In genomic region chr4:18421519-18421918, GRCh38 we compare ENCODE assay signal across 29 cellular contexts.
"Had no signal": no experiment of that assay in that cellular context is flagged by ENCODE, and none has a peak within 500 bp of the region (broad histone marks: within the 10 kb centered on the region; RNA-seq: fewer than 3 reads in every experiment).

No MANE protein-coding gene starts in this region.

- H3K36me3 Mint-ChIP-seq: activated naive CD8-positive, alpha-beta T cell had no signal

- H3K27me3 ChIP-seq: brain microvascular endothelial cell, dorsolateral prefrontal cortex, esophagus muscularis mucosa, foreskin keratinocyte, gastrocnemius medialis, heart left ventricle had no signal

- H3K9me3 ChIP-seq: esophagus muscularis mucosa, gastrocnemius medialis had no signal

- H3K27me3 Mint-ChIP-seq: activated CD4-positive, alpha-beta memory T cell treated with anti-CD3 and anti-CD28 coated beads, Interleukin-2, amount 10 ng/mL, durations not matched to agents 7 days and 5 days; activated CD4-positive, alpha-beta T cell treated with anti-CD3 and anti-CD28 coated beads, Interleukin-2, amount 10 ng/mL, durations not matched to agents 7 days and 5 days; activated naive CD8-positive, alpha-beta T cell; central memory CD8-positive, alpha-beta T cell; dendritic cell treated with granulocyte-macrophage colony-stimulating factor and Interleukin-4, amounts not matched to agents 40 ng/mL and 50 ng/mL, for 4 days had no signal

- H3K4me3 Mint-ChIP-seq: activated CD4-positive, alpha-beta memory T cell treated with anti-CD3 and anti-CD28 coated beads, Interleukin-2, amount 10 ng/mL, durations not matched to agents 7 days and 5 days; activated CD4-positive, alpha-beta T cell treated with anti-CD3 and anti-CD28 coated beads for 36 hours; activated CD4-positive, alpha-beta T cell treated with anti-CD3 and anti-CD28 coated beads, Interleukin-2, amount 10 ng/mL, durations not matched to agents 7 days and 5 days; activated naive CD8-positive, alpha-beta T cell; activated T-cell treated with anti-CD3 and anti-CD28 coated beads, Interleukin-2, amount 50 U/mL, for 24 hours; activated T-cell treated with anti-CD3 and anti-CD28 coated beads, Interleukin-2, amount 50 U/mL, for 72 hours; central memory CD8-positive, alpha-beta T cell; dendritic cell treated with granulocyte-macrophage colony-stimulating factor and Interleukin-4, amounts not matched to agents 40 ng/mL and 50 ng/mL, for 4 days had no signal

- H3K4me3 ChIP-seq: coronary artery, dorsolateral prefrontal cortex, esophagus muscularis mucosa, gastrocnemius medialis, heart left ventricle had no signal

- H3K4me1 ChIP-seq: esophagus muscularis mucosa, foreskin keratinocyte, gastrocnemius medialis, heart left ventricle had no signal

- DNase-seq: activated CD4-positive, alpha-beta memory T cell treated with anti-CD3 and anti-CD28 coated beads, Interleukin-2, amount 10 ng/mL, durations not matched to agents 7 days and 5 days; activated CD4-positive, alpha-beta T cell treated with anti-CD3 and anti-CD28 coated beads for 36 hours; activated CD4-positive, alpha-beta T cell treated with anti-CD3 and anti-CD28 coated beads, Interleukin-2, amount 10 ng/mL, durations not matched to agents 7 days and 5 days; activated CD4-positive, alpha-beta T cell treated with anti-CD3 and anti-CD28 coated beads, Interleukin-2, amount 50 U/mL, for 4 hours; activated CD4-positive, CD25-positive, alpha-beta regulatory T cell; activated CD4-positive, CD25-positive, alpha-beta regulatory T cell treated with anti-CD3 and anti-CD28 coated beads, Interleukin-2, amount 50 U/mL, for 72 hours; activated CD8-positive, alpha-beta memory T cell treated with anti-CD3 and anti-CD28 coated beads, Interleukin-2, amount 50 U/mL, for 48 hours; activated gamma-delta T cell; activated naive CD4-positive, alpha-beta T cell; activated naive CD4-positive, alpha-beta T cell treated with anti-CD3 and anti-CD28 coated beads, Interleukin-2, amount 50 U/mL, for 16 hours; activated T-cell treated with anti-CD3 and anti-CD28 coated beads for 4 hours; activated T-cell treated with anti-CD3 and anti-CD28 coated beads, Interleukin-2, amount 50 U/mL, for 24 hours; activated T-cell treated with anti-CD3 and anti-CD28 coated beads, Interleukin-2, amount 50 U/mL, for 72 hours; amniotic stem cell; anterior cingulate cortex; brain microvascular endothelial cell; dorsolateral prefrontal cortex; effector memory CD4-positive, alpha-beta T cell; erythroblast; foreskin keratinocyte; gastrocnemius medialis; glutamatergic neuron; heart left ventricle; T-helper 2 cell had no signal

- H3K27ac ChIP-seq: brain microvascular endothelial cell, coronary artery, dorsolateral prefrontal cortex, esophagus muscularis mucosa, foreskin keratinocyte, gastrocnemius medialis, heart left ventricle had no signal

- ATAC-seq: activated CD4-positive, alpha-beta T cell treated with anti-CD3 and anti-CD28 coated beads for 36 hours; activated T-cell treated with anti-CD3 and anti-CD28 coated beads, Interleukin-2, amount 50 U/mL, for 72 hours; foreskin keratinocyte; gastrocnemius medialis; heart left ventricle had no signal

- H3K9me3 Mint-ChIP-seq: activated CD4-positive, alpha-beta T cell treated with anti-CD3 and anti-CD28 coated beads, Interleukin-2, amount 10 ng/mL, durations not matched to agents 7 days and 5 days had no signal

- H3K27ac Mint-ChIP-seq: activated CD4-positive, alpha-beta memory T cell treated with anti-CD3 and anti-CD28 coated beads, Interleukin-2, amount 10 ng/mL, durations not matched to agents 7 days and 5 days; activated CD4-positive, alpha-beta T cell treated with anti-CD3 and anti-CD28 coated beads for 36 hours; activated CD4-positive, alpha-beta T cell treated with anti-CD3 and anti-CD28 coated beads, Interleukin-2, amount 10 ng/mL, durations not matched to agents 7 days and 5 days; activated naive CD8-positive, alpha-beta T cell; activated T-cell treated with anti-CD3 and anti-CD28 coated beads, Interleukin-2, amount 50 U/mL, for 24 hours; activated T-cell treated with anti-CD3 and anti-CD28 coated beads, Interleukin-2, amount 50 U/mL, for 72 hours; dendritic cell treated with granulocyte-macrophage colony-stimulating factor and Interleukin-4, amounts not matched to agents 40 ng/mL and 50 ng/mL, for 4 days had no signal

- H3K36me3 ChIP-seq: brain microvascular endothelial cell, esophagus muscularis mucosa, gastrocnemius medialis, heart left ventricle had no signal

- H3K4me1 Mint-ChIP-seq: activated CD4-positive, alpha-beta memory T cell treated with anti-CD3 and anti-CD28 coated beads, Interleukin-2, amount 10 ng/mL, durations not matched to agents 7 days and 5 days; activated CD4-positive, alpha-beta T cell treated with anti-CD3 and anti-CD28 coated beads for 36 hours; activated CD4-positive, alpha-beta T cell treated with anti-CD3 and anti-CD28 coated beads, Interleukin-2, amount 10 ng/mL, durations not matched to agents 7 days and 5 days; central memory CD8-positive, alpha-beta T cell had no signal
